In the genomic region with DNA sequence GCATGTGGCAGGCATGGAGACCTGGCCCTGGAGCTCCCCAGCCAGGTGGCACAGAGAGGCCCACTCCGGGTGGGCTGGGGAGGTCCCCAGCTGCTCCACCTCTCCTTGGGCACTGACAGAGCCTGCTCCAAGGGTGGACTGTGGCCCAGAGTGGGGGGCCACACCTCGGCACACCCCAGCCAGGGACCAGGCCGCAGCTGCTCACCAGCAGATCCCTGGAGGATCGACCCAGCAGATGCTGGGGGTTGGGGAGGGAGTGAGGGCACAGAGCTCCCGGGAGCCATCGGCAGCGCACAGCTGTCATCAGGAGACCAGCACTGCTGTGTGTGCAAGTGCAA, we compare ENCODE assay signal across 9 cellular contexts.
"Had no signal": no experiment of that assay in that cellular context is flagged by ENCODE, and none has a peak within 500 bp of the region (broad histone marks: within the 10 kb centered on the region; RNA-seq: fewer than 3 reads in every experiment).

No MANE protein-coding gene starts in this region.

- H3K27ac ChIP-seq: gastroesophageal sphincter, neural progenitor cell, pancreas, thyroid gland, uterus had no signal

- H3K27me3 ChIP-seq: neural progenitor cell, pancreas, thyroid gland, uterus had no signal

- H3K36me3 ChIP-seq: gastroesophageal sphincter, neural progenitor cell, pancreas, thyroid gland, uterus had no signal

- H3K4me2 ChIP-seq: neural progenitor cell had no signal

- H3K9ac ChIP-seq: neural progenitor cell had no signal

- DNase-seq: activated CD4-positive, alpha-beta T cell treated with anti-CD3 and anti-CD28 coated beads, Interleukin-2, amount 50 U/mL, for 1 hour; activated naive CD4-positive, alpha-beta T cell treated with anti-CD3 and anti-CD28 coated beads, Interleukin-2, amount 10 ng/mL, durations not matched to agents 7 days and 5 days; midbrain; pancreas; stimulated activated CD4-positive, alpha-beta T cell treated with anti-CD3 and anti-CD28 coated beads, Interleukin-2, amount 100 ng/mL, for 48 hours; thyroid gland; uterus had no signal

- H3K4me3 ChIP-seq: gastroesophageal sphincter, neural progenitor cell, pancreas, thyroid gland, uterus had no signal

- H3K4me1 ChIP-seq: gastroesophageal sphincter, neural progenitor cell, pancreas, thyroid gland, uterus had no signal

- H3K9me3 ChIP-seq: pancreas, thyroid gland, uterus had no signal

- H2AFZ ChIP-seq: neural progenitor cell had no signal
